10 cellular contexts compared by ENCODE assay signal in the genomic region with DNA sequence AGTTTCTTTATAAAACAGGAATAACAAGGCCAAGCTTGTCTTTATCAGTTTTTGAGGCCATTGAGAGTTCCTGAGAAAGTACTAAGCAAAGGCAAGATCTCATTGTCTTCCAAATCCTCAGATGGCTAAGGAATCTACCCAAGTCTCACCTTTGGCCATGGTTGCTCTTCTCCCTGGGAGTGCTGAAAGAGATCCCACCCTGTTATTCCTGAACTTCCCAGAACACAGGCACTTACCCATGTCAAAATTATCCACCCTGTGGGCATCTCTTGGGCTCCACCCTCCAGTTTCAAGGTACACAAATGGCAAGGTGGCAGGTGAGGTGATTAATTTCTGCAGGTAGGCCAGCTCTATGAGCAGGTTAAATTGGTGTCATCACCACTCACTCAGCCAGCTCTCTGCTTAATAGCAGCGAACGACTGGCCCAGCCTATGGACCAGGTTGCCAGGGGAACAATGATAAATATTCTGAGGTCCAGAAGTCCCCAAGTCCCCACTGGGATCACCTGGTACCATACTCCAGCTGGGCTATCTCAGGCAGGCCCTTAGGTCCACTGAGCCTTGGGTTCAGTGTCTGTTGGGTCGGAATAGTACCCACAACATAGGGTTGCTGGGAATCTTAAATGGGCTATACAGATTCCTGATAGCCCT. TPM values are rescaled to one million over a fixed set of nuclear protein-coding genes. Genes with fewer than 3 reads are reported as not detected.
DNase-seq lines count a peak whose midpoint lies in the region; TF ChIP-seq lines count a peak whose summit lies in the region.
"Had no signal": no experiment of that assay in that cellular context is flagged by ENCODE, and none has a peak within 500 bp of the region (broad histone marks: within the 10 kb centered on the region; RNA-seq: fewer than 3 reads in every experiment).

No MANE protein-coding gene starts in this region.

- peak overlapping the region; percentile 87 for H3K4me2 ChIP-seq in neural progenitor cell

- POLR2A ChIA-PET in CD4-positive, alpha-beta memory T cell (lab: Charles Lee; ENCODE audit: partially characterized antibody): no interaction called here
- POLR2A ChIA-PET in HEK293T (lab: Yijun Ruan, JAX): interaction anchor here (0.9 to 1.0 kb wide), 2 partner anchors 30 to 169 kb away, joined by 3 read pairs; no protein-coding TSS in a partner anchor

- peaks cover 53% of the 10 kb centered on the region for H3F3A ChIP-seq in neural progenitor cell (ENCODE audit: low read depth)

- H3K27ac ChIP-seq in CD4-positive, alpha-beta memory T cell (ENCODE audit: low read depth, low read length): no peak overlapping the region
- H3K27ac ChIP-seq in HUES6 (ENCODE audit: low read depth, low read length) (no peak overlapping the region), neural progenitor cell (no peak overlapping the region)

- peak overlapping the region; percentile 44 to 89 (median 65) for H3K4me3 Mint-ChIP-seq in CD4-positive, alpha-beta memory T cell
- H3K4me3 Mint-ChIP-seq in brain (peak overlapping the region; percentile 93 to 96 (median 95)), neural progenitor cell (peak overlapping the region; percentile 97)

- H3K36me3 ChIP-seq in CD4-positive, alpha-beta memory T cell (ENCODE audit: insufficient read depth, low read length): no peaks in the 10 kb centered on the region
- H3K36me3 ChIP-seq in HUES6 (ENCODE audit: control insufficient read depth, insufficient read depth, low read length) (no peaks in the 10 kb centered on the region; the same call in 1 of the 2 replicates), neural progenitor cell (no peaks in the 10 kb centered on the region)

- peaks cover 10% of the 10 kb centered on the region for H3K27me3 ChIP-seq in CD4-positive, alpha-beta memory T cell (ENCODE audit: insufficient read depth, low read length)
- H3K27me3 ChIP-seq in HUES6 (ENCODE audit: control insufficient read depth, insufficient read depth, low read length) (peaks cover 20% of the 10 kb centered on the region), neural progenitor cell (peaks cover 50% of the 10 kb centered on the region)
- H3K27me3 ChIP-seq: MG63 had no signal

- intact Hi-C loops in CD4-positive, alpha-beta memory T cell (cut with micrococcal nuclease): loop anchor here (5.0 to 10.0 kb wide), 2 partner anchors 170 to 302 kb away; a partner anchor contains a TSS

- peak overlapping the region in 2 of 7 donors; percentile 36 to 37 for H3K27ac Mint-ChIP-seq in CD4-positive, alpha-beta memory T cell
- H3K27ac Mint-ChIP-seq in brain (peak overlapping the region in 4 of 5 experiments; percentile 64 to 99 (median 96)), neural progenitor cell (no peak overlapping the region)

- no peaks in the 10 kb centered on the region for H3K9me3 ChIP-seq in CD4-positive, alpha-beta memory T cell (ENCODE audit: control insufficient read depth in 1 of 2, low read length in 2 of 2)
- H3K9me3 ChIP-seq in HUES6 (ENCODE audit: control insufficient read depth, insufficient read depth, low read depth, low read length) (no peaks in the 10 kb centered on the region), neural progenitor cell (ENCODE audit: low read depth) (no peaks in the 10 kb centered on the region)
- H3K9me3 ChIP-seq: MG63 had no signal

- peaks cover 30% of the 10 kb centered on the region for H3K4me1 ChIP-seq in CD4-positive, alpha-beta memory T cell (ENCODE audit: insufficient read depth, low read length)
- H3K4me1 ChIP-seq in HUES6 (ENCODE audit: control insufficient read depth, insufficient read depth, low read length) (peaks cover 45% of the 10 kb centered on the region), neural progenitor cell (peaks cover 36% of the 10 kb centered on the region)

- H4K20me1 ChIP-seq in neural progenitor cell (ENCODE audit: low read depth): peaks cover 41% of the 10 kb centered on the region

- H3K79me2 ChIP-seq in neural progenitor cell (ENCODE audit: low read depth): peaks cover 11% of the 10 kb centered on the region

- no peak for TF ChIP-seq CTCF in brain (conservative IDR thresholded peaks at IDR 0.05)
- no peak for TF ChIP-seq CTCF in neural progenitor cell (IDR thresholded peaks at IDR 0.05)

- CTCF ChIA-PET in CD4-positive, alpha-beta memory T cell (lab: Charles Lee; ENCODE audit: partially characterized antibody): interaction anchor here (0.6 kb wide), 1 partner anchor 134 kb away, joined by 3 read pairs; no protein-coding TSS in a partner anchor
- CTCF ChIA-PET in HEK293T (lab: Yijun Ruan, JAX): no interaction called here

- peaks cover 8 to 40% (median 14%) of the 10 kb centered on the region in 4 donors for H3K4me1 Mint-ChIP-seq in CD4-positive, alpha-beta memory T cell
- peaks cover 48% of the 10 kb centered on the region for H3K4me1 Mint-ChIP-seq in brain
- peaks cover 54% of the 10 kb centered on the region for H3K4me1 Mint-ChIP-seq in neural progenitor cell

- peaks cover 22 to 30% of the 10 kb centered on the region in 2 donors for H3K27me3 Mint-ChIP-seq in CD4-positive, alpha-beta memory T cell
- peaks cover 25% of the 10 kb centered on the region for H3K27me3 Mint-ChIP-seq in brain
- no peaks in the 10 kb centered on the region for H3K27me3 Mint-ChIP-seq in neural progenitor cell (ENCODE audit: insufficient read depth, low read depth)

- H3K9ac ChIP-seq in HUES6 (ENCODE audit: low read length) (no peak overlapping the region), neural progenitor cell (no peak overlapping the region)

- DNase-seq in CD4-positive, alpha-beta memory T cell: no peak
- DNase-seq in neural progenitor cell (ENCODE audit: low spot score): no peak
- DNase-seq in kidney tubule cell (ENCODE audit: low spot score): no peak
- DNase-seq in NCI-H82 treated with DMSO at 0.1 percent for 48 hours (lab: John Stamatoyannopoulos, UW; ENCODE audit: unreplicated experiment): no peak
- DNase-seq in kidney glomerular epithelial cell (lab: John Stamatoyannopoulos, UW): no peak
- DNase-seq in HEK293T (ENCODE audit: extremely low spot score): no peak
- DNase-seq: MG63, SHP77 had no signal

- no peak overlapping the region for H2AFZ ChIP-seq in neural progenitor cell (replicated peaks)

- H3K36me3 Mint-ChIP-seq in CD4-positive, alpha-beta memory T cell: peaks cover 0 to 18% of the 10 kb centered on the region in 2 donors
- H3K36me3 Mint-ChIP-seq in brain: no peaks in the 10 kb centered on the region
- H3K36me3 Mint-ChIP-seq in neural progenitor cell: no peaks in the 10 kb centered on the region

- H3K4me3 ChIP-seq in CD4-positive, alpha-beta memory T cell (ENCODE audit: low read length in 2 of 2): no peak overlapping the region
- H3K4me3 ChIP-seq in HUES6 (ENCODE audit: low read depth, low read length) (peak overlapping the region; percentile 90; the same call in 1 of the 2 replicates), neural progenitor cell (no peak overlapping the region)

- no peaks in the 10 kb centered on the region for H3K9me3 Mint-ChIP-seq in CD4-positive, alpha-beta memory T cell
- H3K9me3 Mint-ChIP-seq in brain: peaks cover 0 to 5% (median 0%) of the 10 kb centered on the region in 5 experiments
- no peaks in the 10 kb centered on the region for H3K9me3 Mint-ChIP-seq in neural progenitor cell

TF ChIP-seq in HEK293T, 16 proteins besides CTCF, POLR2A, EP300 and RAD21:
- TF ChIP-seq ELF4 (IDR thresholded peaks at IDR 0.05): no peak
TF ChIP-seq in HEK293T: peak in this region for 0.

RNA-seq across cellular contexts. Expression of a gene that starts 2.3 kb away (rescaled TPM):
- total RNA-seq in CD4-positive, alpha-beta memory T cell: under 1 TPM; 0.52 to 0.72 TPM
- 1 to 10 TPM in 1 of 2 donors, under 1 TPM in 1; 0.27 to 1.3 TPM for polyA plus RNA-seq in CD4-positive, alpha-beta memory T cell
- 20.3 TPM for polyA plus RNA-seq in brain (ENCODE audit: insufficient read depth, low read depth, low replicate concordance)
- 11.6 and 13.5 TPM in 2 replicates for total RNA-seq in neural progenitor cell (ENCODE audit: low replicate concordance)
